ENCODE assay signal across 17 cellular contexts in the genomic region with DNA sequence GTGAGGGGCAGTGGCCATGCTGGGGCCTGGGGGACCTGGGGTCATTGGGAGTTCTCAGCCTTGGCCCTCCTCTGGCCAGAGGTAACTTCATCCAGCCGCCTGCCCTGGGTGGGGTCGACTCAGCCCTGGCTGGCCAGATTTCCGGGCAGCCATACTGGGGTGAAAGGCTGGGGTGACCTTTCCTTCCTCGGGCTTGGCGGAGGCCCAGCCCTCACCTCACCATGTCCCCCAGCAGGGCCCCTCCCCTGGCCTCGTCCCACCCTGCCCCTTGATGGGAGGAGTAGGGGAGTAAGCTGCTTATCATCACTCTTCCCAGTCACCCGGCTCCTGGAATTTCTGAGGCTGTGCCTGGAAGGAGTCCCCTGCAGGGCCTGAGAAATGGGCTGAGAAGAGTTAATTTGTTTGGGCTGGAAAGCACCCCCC. TPM values are rescaled to one million over a fixed set of nuclear protein-coding genes. Genes with fewer than 3 reads are reported as not detected.
A peak's percentile ranks its signal among the peaks of the same experiment; 100 is the strongest.
DNase-seq lines count a peak whose midpoint lies in the region; ATAC-seq and TF ChIP-seq lines count a peak whose summit lies in the region.
"Had no signal": no experiment of that assay in that cellular context is flagged by ENCODE, and none has a peak within 500 bp of the region (broad histone marks: within the 10 kb centered on the region; RNA-seq: fewer than 3 reads in every experiment).

No MANE protein-coding gene starts in this region.

- H3K4me3 ChIP-seq in adrenal gland, result no peak overlapping the region
- H3K4me3 ChIP-seq in left ventricle myocardium inferior, result peak overlapping the region; percentile 40
- H3K4me3 ChIP-seq in parathyroid adenoma (ENCODE audit: low read depth, low read length), result no peak overlapping the region

- no peaks in the 10 kb centered on the region for H3K36me3 ChIP-seq in adrenal gland (replicated peaks in 1 of 2)
- H3K36me3 ChIP-seq in left ventricle myocardium inferior, result no peaks in the 10 kb centered on the region
- H3K36me3 ChIP-seq in parathyroid adenoma (ENCODE audit: control insufficient read depth, insufficient read depth, low read length), result no peaks in the 10 kb centered on the region

- no peak overlapping the region for H2AFZ ChIP-seq in parathyroid adenoma

- ATAC-seq in GM18858 (IDR thresholded peaks at IDR 0.05; ENCODE audit: unreplicated experiment), result no peak
- ATAC-seq: SK-N-SH treated with all-trans-retinoic acid at 6 μM for 48 hours had no signal

- WGBS in adrenal gland, 4 donors, result 45 to 70% (median 63%) methylated on average over 2 to 7 of the region's 7 CpGs

- H3K9ac ChIP-seq in parathyroid adenoma, result no peak overlapping the region

- no peaks in the 10 kb centered on the region for H3K27me3 ChIP-seq in adrenal gland
- peaks cover 4% of the 10 kb centered on the region for H3K27me3 ChIP-seq in left ventricle myocardium inferior (ENCODE audit: low read depth)
- H3K27me3 ChIP-seq in parathyroid adenoma (ENCODE audit: control insufficient read depth, insufficient read depth, low read length), result no peaks in the 10 kb centered on the region

- H3K79me2 ChIP-seq in parathyroid adenoma, result no peaks in the 10 kb centered on the region

- DNase-seq in A172 (ENCODE audit: low spot score) (peak; percentile 40), adrenal gland (peak in 4 of 7 donors; percentile 24 to 61 (median 47)), left ventricle myocardium inferior (peak; percentile 54), NCI-H2029 treated with DMSO at 0.1 percent for 48 hours (lab: John Stamatoyannopoulos, UW) (no peak)
- DNase-seq in activated CD8-positive, alpha-beta memory T cell treated with anti-CD3 and anti-CD28 coated beads for 24 hours, result no peak
- DNase-seq in stimulated activated naive CD4-positive, alpha-beta T cell (lab: John Stamatoyannopoulos, UW), result no peak
- DNase-seq: activated CD4-positive, alpha-beta memory T cell treated with anti-CD3 and anti-CD28 coated beads, Interleukin-2, amount 10 ng/mL, durations not matched to agents 7 days and 5 days; amniotic stem cell; NCI-H146; NCI-H510A treated with DMSO at 0.1 percent for 48 hours; occipital lobe; stimulated activated CD4-positive, alpha-beta T cell treated with anti-CD3 and anti-CD28 coated beads, Interleukin-12 subunit alpha, Interleukin-12 subunit beta, amount 100 ng/mL, for 4 hours had no signal

- no peak for TF ChIP-seq POLR2A in adrenal gland (IDR thresholded peaks at IDR 0.05)

- peak overlapping the region in 2 of 5 donors; percentile 3 to 65 for H3K27ac ChIP-seq in adrenal gland
- H3K27ac ChIP-seq in left ventricle myocardium inferior (replicated peaks), result peak overlapping the region; percentile 88
- H3K27ac ChIP-seq in parathyroid adenoma, result peak overlapping the region; percentile 54

- H3K4me2 ChIP-seq in parathyroid adenoma (ENCODE audit: low read length), result no peak overlapping the region

- no peak for TF ChIP-seq CTCF in adrenal gland (IDR thresholded peaks at IDR 0.05)
- no peak for TF ChIP-seq CTCF in left ventricle myocardium inferior (IDR thresholded peaks at IDR 0.05; ENCODE audit: borderline replicate concordance)
- TF ChIP-seq CTCF in parathyroid adenoma (IDR thresholded peaks at IDR 0.05), result no peak

- H3K9me3 ChIP-seq in adrenal gland (replicated peaks in 1 of 3) (no peaks in the 10 kb centered on the region), left ventricle myocardium inferior (replicated peaks) (no peaks in the 10 kb centered on the region), parathyroid adenoma (ENCODE audit: control insufficient read depth, low read length) (no peaks in the 10 kb centered on the region)

- intact Hi-C loops in adrenal gland (cut with DNase I) (no loop called here), left ventricle myocardium inferior (cut with micrococcal nuclease) (no loop called here)

- H3K4me1 ChIP-seq in adrenal gland (replicated peaks in 1 of 2), result peaks cover 13 to 21% of the 10 kb centered on the region in 2 donors
- H3K4me1 ChIP-seq in left ventricle myocardium inferior, result peaks cover 93% of the 10 kb centered on the region
- peaks cover 4% of the 10 kb centered on the region for H3K4me1 ChIP-seq in parathyroid adenoma

RNA-seq across cellular contexts. Expression of gene SEMA3F, which starts 5.4 kb away (rescaled TPM):
- 3.5 and 11.1 TPM in 2 replicates for total RNA-seq in A172 (2014; rRNA removed; shearing (Covaris generic))
- total RNA-seq in adrenal gland (10 to 100 TPM in 6 of 8 donors, 1 to 10 TPM in 2; 9.0 to 21.1 (median 13.6) TPM), left ventricle myocardium inferior (10.2 TPM)
- 10 to 100 TPM in 2 of 3 donors, 1 to 10 TPM in 1; 7.3 to 16.7 (median 14.5) TPM for polyA plus RNA-seq in adrenal gland

RNA-seq across cellular contexts. Expression of gene GNAT1, which starts 30.8 kb away (rescaled TPM):
- not detected in 2 replicates for total RNA-seq in A172 (2014; rRNA removed; shearing (Covaris generic))
- total RNA-seq in adrenal gland (not detected), left ventricle myocardium inferior (not detected)
- not detected for polyA plus RNA-seq in adrenal gland
- total RNA-seq: activated CD4-positive, alpha-beta memory T cell treated with anti-CD3 and anti-CD28 coated beads, Interleukin-2, amount 10 ng/mL, durations not matched to agents 7 days and 5 days; LHCN-M2; occipital lobe; OCI-LY7 had no signal

RNA-seq across cellular contexts. Expression of gene SLC38A3, which starts 44.5 kb away (rescaled TPM):
- 0.74 TPM in 1 of 2 replicates, not detected in the other for total RNA-seq in A172 (2014; rRNA removed; shearing (Covaris generic))
- total RNA-seq in adrenal gland (10 to 100 TPM in 1 of 8 donors, under 1 TPM in 5, not detected in 2; 0.07 to 48.8 (median 0.43) TPM), left ventricle myocardium inferior (10.4 TPM)
- polyA plus RNA-seq in adrenal gland, result under 1 TPM; 0.05 to 0.30 (median 0.08) TPM
- total RNA-seq: activated CD4-positive, alpha-beta memory T cell treated with anti-CD3 and anti-CD28 coated beads, Interleukin-2, amount 10 ng/mL, durations not matched to agents 7 days and 5 days; OCI-LY7 had no signal

Comparison
In these comparisons a context has a peak if more than half of its experiments do, and no peak if none do; other contexts are left out.
1. DNase-seq: peak in A172 (single experiment), adrenal gland (4 of 7) and left ventricle myocardium inferior (single experiment); none in NCI-H2029 treated with DMSO at 0.1 percent for 48 hours (single experiment), activated CD8-positive, alpha-beta memory T cell treated with anti-CD3 and anti-CD28 coated beads for 24 hours (single experiment) and stimulated activated naive CD4-positive, alpha-beta T cell (0 of 6).